In the genomic region with DNA sequence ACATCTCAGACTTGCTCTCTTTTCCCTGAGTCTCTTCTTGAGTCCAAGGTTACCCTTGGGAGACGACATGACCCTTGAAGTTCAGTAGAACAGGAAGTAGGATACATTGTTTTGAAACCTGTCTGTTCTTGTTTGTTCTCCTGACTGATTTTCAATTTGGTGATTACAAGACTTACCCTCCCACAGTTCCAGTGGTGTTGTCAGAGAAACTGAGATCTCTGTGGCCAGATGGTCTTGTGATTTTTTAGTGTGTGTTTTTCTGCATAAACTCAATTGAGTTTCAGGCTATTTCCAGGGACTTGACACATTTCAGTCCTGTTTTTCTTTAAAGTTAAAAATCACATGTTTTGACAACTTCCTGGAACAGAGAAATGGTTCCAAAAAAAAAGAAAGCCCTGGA, we compare ENCODE assay signal across 15 cellular contexts. TPM values are rescaled to one million over a fixed set of nuclear protein-coding genes. Genes with fewer than 3 reads are reported as not detected.
DNase-seq lines count a peak whose midpoint lies in the region; ATAC-seq and TF ChIP-seq lines count a peak whose summit lies in the region.
"Had no signal": no experiment of that assay in that cellular context is flagged by ENCODE, and none has a peak within 500 bp of the region (broad histone marks: within the 10 kb centered on the region; RNA-seq: fewer than 3 reads in every experiment).

No MANE protein-coding gene starts in this region.

- H3K4me2 ChIP-seq in MM.1S (ENCODE audit: low read depth, low read length) (peak overlapping the region; percentile 5; the same call in 1 of the 2 replicates), mesenchymal stem cell (ENCODE audit: low read length, poor library complexity, severe bottlenecking) (no peak overlapping the region)

- H3K27ac ChIP-seq in MM.1S (ENCODE audit: low read length) (peak overlapping the region; percentile 72), mesenchymal stem cell (ENCODE audit: low read length, poor library complexity, severe bottlenecking) (no peak overlapping the region), gastroesophageal sphincter (no peak overlapping the region)
- H3K27ac ChIP-seq: WERI-Rb-1 had no signal

- H3K79me1 ChIP-seq in mesenchymal stem cell (replicated peaks; ENCODE audit: low read length, poor library complexity, severe bottlenecking): no peaks in the 10 kb centered on the region

- no peak overlapping the region for H2BK120ac ChIP-seq in mesenchymal stem cell (ENCODE audit: low read depth, low read length)

- no peak overlapping the region for H3K9ac ChIP-seq in MM.1S (ENCODE audit: low read length)
- no peak overlapping the region for H3K9ac ChIP-seq in mesenchymal stem cell (ENCODE audit: low read length)

- TF ChIP-seq CTCF in GM12865 (IDR thresholded peaks at IDR 0.05; ENCODE audit: insufficient read depth, low read depth, low read length, missing control alignments): no peak
- no peak for TF ChIP-seq CTCF in MM.1S (IDR thresholded peaks at IDR 0.05; ENCODE audit: low read length)
- no peak for TF ChIP-seq CTCF in gastroesophageal sphincter (IDR thresholded peaks at IDR 0.05)

- no peak overlapping the region for H4K91ac ChIP-seq in mesenchymal stem cell (ENCODE audit: low read length)

- H3K4me3 ChIP-seq in GM12865 (ENCODE audit: low read depth, low read length): no peak overlapping the region
- H3K4me3 ChIP-seq in MM.1S (ENCODE audit: low read length): no peak overlapping the region
- no peak overlapping the region for H3K4me3 ChIP-seq in mesenchymal stem cell (ENCODE audit: insufficient read depth in 1 of 2, low read depth in 1 of 2, low read length in 2 of 2)
- no peak overlapping the region for H3K4me3 ChIP-seq in gastroesophageal sphincter

- no peak for TF ChIP-seq EP300 in gastroesophageal sphincter (IDR thresholded peaks at IDR 0.05)

- ATAC-seq in GM19025 (IDR thresholded peaks at IDR 0.05; ENCODE audit: low read depth, unreplicated experiment) (peak; percentile 62), HG02642 (IDR thresholded peaks at IDR 0.05; ENCODE audit: poor library complexity, unreplicated experiment) (peak; percentile 61), gastroesophageal sphincter (no peak), left lobe of liver (no peak)

- H2AFZ ChIP-seq in MM.1S (ENCODE audit: low read length) (no peak overlapping the region), mesenchymal stem cell (ENCODE audit: low read depth, low read length) (no peak overlapping the region)

- no peak overlapping the region for H2BK12ac ChIP-seq in mesenchymal stem cell (ENCODE audit: low read length in 2 of 2)

- 63% methylated on average over 1 of the region's 1 CpG for WGBS in mesenchymal stem cell
- 29 to 67% methylated on average over 1 of the region's 1 CpG for WGBS in gastroesophageal sphincter (ENCODE audit: low coverage in 1 of 2), 2 donors

- H3K4me1 ChIP-seq in MM.1S (ENCODE audit: low read length) (peaks cover 51% of the 10 kb centered on the region), mesenchymal stem cell (ENCODE audit: control insufficient read depth, insufficient read depth, low read depth, low read length) (no peaks in the 10 kb centered on the region), gastroesophageal sphincter (peaks cover 0 to 4% (median 0%) of the 10 kb centered on the region in 3 donors)

- TF ChIP-seq POLR2A in gastroesophageal sphincter (IDR thresholded peaks at IDR 0.05): no peak

- H4K8ac ChIP-seq in mesenchymal stem cell (ENCODE audit: low read length): no peak overlapping the region

- peaks cover 16% of the 10 kb centered on the region for H3F3A ChIP-seq in MM.1S (ENCODE audit: insufficient read depth, low read length)

- no peaks in the 10 kb centered on the region for H3K9me2 ChIP-seq in MM.1S (replicated peaks; ENCODE audit: insufficient read depth, low read length)

- H2BK5ac ChIP-seq in mesenchymal stem cell (ENCODE audit: low read depth, low read length, poor library complexity, severe bottlenecking): no peak overlapping the region

- peak; percentile 69 for DNase-seq in GM12865 (ENCODE audit: low read depth)
- DNase-seq in MM.1S: peak; percentile 50
- no peak for DNase-seq in mesenchymal stem cell
- DNase-seq in activated effector memory CD4-positive, alpha-beta T cell treated with Interleukin-2 at 50 U/mL for 16 hours: no peak
- DNase-seq in left lobe of liver (ENCODE audit: low spot score): no peak
- DNase-seq: activated naive CD8-positive, alpha-beta T cell treated with anti-CD3 and anti-CD28 coated beads, Interleukin-2, amount 10 ng/mL, durations not matched to agents 7 days and 5 days; C1 segment of cervical spinal cord; mammary epithelial cell; SHP77 treated with DMSO at 0.1 percent for 48 hours; substantia nigra; WERI-Rb-1 had no signal

- no peak overlapping the region for H3K18ac ChIP-seq in mesenchymal stem cell (ENCODE audit: low read depth in 1 of 2, low read length in 2 of 2)

- no peak overlapping the region for H2AK5ac ChIP-seq in mesenchymal stem cell (ENCODE audit: low read length, severe bottlenecking)

- H3K4ac ChIP-seq in mesenchymal stem cell (ENCODE audit: low read depth in 1 of 2, low read length in 2 of 2): no peak overlapping the region

- H3K36me3 ChIP-seq in MM.1S (replicated peaks; ENCODE audit: insufficient read depth, low read length): peaks cover 26% of the 10 kb centered on the region
- no peaks in the 10 kb centered on the region for H3K36me3 ChIP-seq in mesenchymal stem cell (ENCODE audit: control insufficient read depth in 1 of 2, insufficient read depth in 2 of 2, low read depth in 1 of 2, low read length in 2 of 2)
- no peaks in the 10 kb centered on the region for H3K36me3 ChIP-seq in gastroesophageal sphincter
- H3K36me3 ChIP-seq: WERI-Rb-1 had no signal

- no peaks in the 10 kb centered on the region for H3K9me3 ChIP-seq in MM.1S (replicated peaks; ENCODE audit: insufficient read depth, low read length)
- no peaks in the 10 kb centered on the region for H3K9me3 ChIP-seq in mesenchymal stem cell (ENCODE audit: control insufficient read depth, low read length)
- H3K9me3 ChIP-seq in gastroesophageal sphincter: no peaks in the 10 kb centered on the region

- no peaks in the 10 kb centered on the region for H3K27me3 ChIP-seq in MM.1S (replicated peaks; ENCODE audit: insufficient read depth, low read length)
- peaks cover 6 to 7% of the 10 kb centered on the region in 2 experiments for H3K27me3 ChIP-seq in mesenchymal stem cell (ENCODE audit: control insufficient read depth in 1 of 2, insufficient read depth in 1 of 2, low read length in 2 of 2)
- no peaks in the 10 kb centered on the region for H3K27me3 ChIP-seq in gastroesophageal sphincter

- H2BK15ac ChIP-seq in mesenchymal stem cell (ENCODE audit: low read depth, poor library complexity, severe bottlenecking): no peak overlapping the region

- no peaks in the 10 kb centered on the region for H4K20me1 ChIP-seq in MM.1S (ENCODE audit: insufficient read depth, low read length)

- no peak overlapping the region for H3K14ac ChIP-seq in mesenchymal stem cell (ENCODE audit: low read length in 2 of 2)

- no peak overlapping the region for H3K23ac ChIP-seq in mesenchymal stem cell (ENCODE audit: low read length in 2 of 2)

- peaks cover 7% of the 10 kb centered on the region for H3K79me2 ChIP-seq in MM.1S (ENCODE audit: low read length)

RNA-seq across cellular contexts. Expression of gene PIK3CG, which starts 22.3 kb away (rescaled TPM):
- polyA plus RNA-seq in mesenchymal stem cell (2013, experiment 1 of 2): 5.1 TPM
- polyA plus RNA-seq in mesenchymal stem cell (2013, experiment 2 of 2): 5.3 TPM
- 1 to 10 TPM; 1.4 to 4.0 (median 2.5) TPM for total RNA-seq in gastroesophageal sphincter
- total RNA-seq in left lobe of liver: 0.73 TPM
- total RNA-seq: mammary epithelial cell, NCI-H460 had no signal
- polyA plus RNA-seq: mammary epithelial cell had no signal

Comparison
In these comparisons a context has a peak if more than half of its experiments do, and no peak if none do; other contexts are left out.
1. DNase-seq: peak in GM12865 (single experiment) and MM.1S (single experiment); none in mesenchymal stem cell (single experiment), activated effector memory CD4-positive, alpha-beta T cell treated with Interleukin-2 at 50 U/mL for 16 hours (single experiment) and left lobe of liver (single experiment).
2. ATAC-seq: peak in GM19025 (single experiment) and HG02642 (single experiment); none in gastroesophageal sphincter (single experiment) and left lobe of liver (single experiment).